ENCODE assay signal across 34 cellular contexts in the genomic region with DNA sequence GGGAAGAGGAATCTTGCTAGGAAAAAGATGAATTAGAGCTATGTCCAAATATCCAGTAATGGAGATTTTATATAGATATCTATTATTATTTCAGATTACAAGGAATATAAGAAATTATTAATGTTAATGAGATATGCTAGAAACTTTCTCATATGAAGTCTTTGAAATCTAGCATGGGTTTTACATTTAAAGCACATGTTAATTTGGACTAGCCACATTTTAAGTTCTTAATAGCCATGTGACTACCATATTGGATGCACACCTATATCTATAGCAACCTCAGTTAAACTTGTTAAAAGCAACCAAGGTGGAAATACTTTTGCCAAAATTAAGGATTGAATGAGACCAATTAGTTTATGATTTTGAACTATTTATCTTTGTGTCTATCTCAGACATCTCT.
"Had no signal": no experiment of that assay in that cellular context is flagged by ENCODE, and none has a peak within 500 bp of the region (broad histone marks: within the 10 kb centered on the region; RNA-seq: fewer than 3 reads in every experiment).

No MANE protein-coding gene starts in this region.

- DNase-seq: Karpas-422, Kasumi-1, MG63, MM.1S, MV-4-11, NCI-H1048, NCI-H1092, NCI-H1092 treated with DMSO at 0.1 percent for 48 hours, NCI-H1105, NCI-H1105 treated with DMSO at 0.1 percent for 48 hours, NCI-H1417, NCI-H1417 treated with DMSO at 0.1 percent for 48 hours, NCI-H1436, NCI-H1436 treated with DMSO at 0.1 percent for 48 hours, NCI-H146, NCI-H1694, NCI-H1694 treated with DMSO at 0.1 percent for 48 hours, NCI-H187, NCI-H187 treated with DMSO at 0.1 percent for 48 hours, NCI-H1930, NCI-H2029, NCI-H2029 treated with DMSO at 0.1 percent for 48 hours, NCI-H2081, NCI-H2081 treated with DMSO at 0.1 percent for 48 hours, NCI-H2107, NCI-H2171, NCI-H2171 treated with DMSO at 0.1 percent for 48 hours, NCI-H2227 treated with DMSO at 0.1 percent for 48 hours, NCI-H226, NCI-H345, NCI-H446, NCI-H446 treated with DMSO at 0.1 percent for 48 hours, NCI-H510A, NCI-H510A treated with DMSO at 0.1 percent for 48 hours had no signal

- H3K9me3 ChIP-seq: MG63 had no signal

- H3K36me3 ChIP-seq: MG63 had no signal

- H3K4me3 ChIP-seq: MG63 had no signal

- H3K27me3 ChIP-seq: MG63 had no signal
